ENCODE assay signal across 17 cellular contexts in the genomic region with DNA sequence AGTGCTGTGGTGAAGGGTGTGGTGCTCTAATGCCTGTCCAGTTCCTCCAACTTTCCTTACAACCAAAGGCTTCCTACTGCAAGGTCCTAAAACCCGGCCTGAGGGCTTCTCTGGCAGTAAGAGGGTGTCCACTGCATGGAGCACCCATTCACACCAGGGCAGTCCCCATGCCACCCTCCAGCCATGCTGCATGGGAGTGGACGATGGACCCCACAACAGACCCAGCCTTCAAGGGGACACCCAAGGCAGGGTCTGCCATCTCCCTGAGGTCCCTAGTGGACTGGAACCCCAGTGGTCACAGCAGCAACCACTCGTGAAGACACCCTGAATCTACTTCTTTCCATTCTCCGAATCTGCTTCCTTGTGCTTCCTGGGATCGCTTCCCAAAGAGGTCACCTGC.
DNase-seq lines count a peak whose midpoint lies in the region; ATAC-seq and TF ChIP-seq lines count a peak whose summit lies in the region.
"Had no signal": no experiment of that assay in that cellular context is flagged by ENCODE, and none has a peak within 500 bp of the region (broad histone marks: within the 10 kb centered on the region; RNA-seq: fewer than 3 reads in every experiment).

No MANE protein-coding gene starts in this region.

- H3K36me3 ChIP-seq in Peyer's patch, result no peaks in the 10 kb centered on the region
- H3K36me3 ChIP-seq in upper lobe of right lung, result no peaks in the 10 kb centered on the region
- H3K36me3 ChIP-seq: BLaER1 had no signal

- TF ChIP-seq CTCF in Peyer's patch (IDR thresholded peaks at IDR 0.05) (no peak), mesothelial cell of epicardium (IDR thresholded peaks at IDR 0.05; ENCODE audit: unreplicated experiment) (no peak), upper lobe of right lung (IDR thresholded peaks at IDR 0.05) (no peak)

- peak; percentile 31 for DNase-seq in activated CD8-positive, alpha-beta memory T cell treated with anti-CD3 and anti-CD28 coated beads, Interleukin-2, amount 10 ng/mL, durations not matched to agents 7 days and 5 days
- no peak for DNase-seq in activated CD8-positive, alpha-beta memory T cell treated with anti-CD3 and anti-CD28 coated beads, Interleukin-2, amount 50 U/mL, for 48 hours
- DNase-seq in Peyer's patch (peak in 2 of 3 donors; percentile 7 to 20), mesothelial cell of epicardium (ENCODE audit: low spot score in 2 of 2, unreplicated experiment in 2 of 2) (peak; percentile 3 to 10), upper lobe of right lung (peak; percentile 40), cortex of kidney (lab: John Stamatoyannopoulos, UW) (no peak)
- DNase-seq in activated naive CD4-positive, alpha-beta T cell (lab: John Stamatoyannopoulos, UW), result no peak
- no peak for DNase-seq in stimulated activated CD4-positive, alpha-beta T cell treated with anti-CD3 and anti-CD28 coated beads, Interleukin-4, amount 100 ng/mL, for 1 hour
- DNase-seq: 8988T; CD4-positive, alpha-beta memory T cell; DMS153; DMS79; GDM1; GM23248; HCEC 1CT had no signal

- no peaks in the 10 kb centered on the region for H3K4me1 ChIP-seq in Peyer's patch
- no peaks in the 10 kb centered on the region for H3K4me1 ChIP-seq in upper lobe of right lung

- no peak overlapping the region for H3K27ac Mint-ChIP-seq in activated CD8-positive, alpha-beta memory T cell treated with anti-CD3 and anti-CD28 coated beads, Interleukin-2, amount 10 ng/mL, durations not matched to agents 7 days and 5 days
- H3K27ac Mint-ChIP-seq in mesothelial cell of epicardium, result no peak overlapping the region
- H3K27ac Mint-ChIP-seq: CD14-positive monocyte; CD4-positive, alpha-beta memory T cell had no signal

- H3K9me3 ChIP-seq in Peyer's patch (peaks cover 0 to 4% (median 0%) of the 10 kb centered on the region in 4 donors), upper lobe of right lung (peaks cover 4% of the 10 kb centered on the region)

- H3K4me3 Mint-ChIP-seq in activated CD8-positive, alpha-beta memory T cell treated with anti-CD3 and anti-CD28 coated beads, Interleukin-2, amount 10 ng/mL, durations not matched to agents 7 days and 5 days, result no peak overlapping the region
- no peak overlapping the region for H3K4me3 Mint-ChIP-seq in mesothelial cell of epicardium
- H3K4me3 Mint-ChIP-seq: CD4-positive, alpha-beta memory T cell had no signal

- no peaks in the 10 kb centered on the region for H3K27me3 Mint-ChIP-seq in activated CD8-positive, alpha-beta memory T cell treated with anti-CD3 and anti-CD28 coated beads, Interleukin-2, amount 10 ng/mL, durations not matched to agents 7 days and 5 days
- peaks cover 20% of the 10 kb centered on the region for H3K27me3 Mint-ChIP-seq in mesothelial cell of epicardium (ENCODE audit: low read depth)
- H3K27me3 Mint-ChIP-seq: CD4-positive, alpha-beta memory T cell had no signal

- no peaks in the 10 kb centered on the region for H3K36me3 Mint-ChIP-seq in activated CD8-positive, alpha-beta memory T cell treated with anti-CD3 and anti-CD28 coated beads, Interleukin-2, amount 10 ng/mL, durations not matched to agents 7 days and 5 days
- no peaks in the 10 kb centered on the region for H3K36me3 Mint-ChIP-seq in mesothelial cell of epicardium
- H3K36me3 Mint-ChIP-seq: CD14-positive monocyte; CD4-positive, alpha-beta memory T cell had no signal

- H3K4me1 Mint-ChIP-seq in activated CD8-positive, alpha-beta memory T cell treated with anti-CD3 and anti-CD28 coated beads, Interleukin-2, amount 10 ng/mL, durations not matched to agents 7 days and 5 days, result no peaks in the 10 kb centered on the region
- H3K4me1 Mint-ChIP-seq in mesothelial cell of epicardium, result no peaks in the 10 kb centered on the region
- H3K4me1 Mint-ChIP-seq: CD14-positive monocyte; CD4-positive, alpha-beta memory T cell had no signal

- H3K4me3 ChIP-seq in Peyer's patch (no peak overlapping the region), upper lobe of right lung (no peak overlapping the region)
- H3K4me3 ChIP-seq: BLaER1, GM23248 had no signal

- ATAC-seq in activated CD8-positive, alpha-beta memory T cell treated with anti-CD3 and anti-CD28 coated beads, Interleukin-2, amount 10 ng/mL, durations not matched to agents 7 days and 5 days, result no peak
- ATAC-seq in upper lobe of right lung, result no peak

- intact Hi-C loops in upper lobe of right lung (cut with DNase I), result no loop called here

- CTCF ChIA-PET in activated CD8-positive, alpha-beta memory T cell treated with anti-CD3 and anti-CD28 coated beads, Interleukin-2, amount 10 ng/mL, durations not matched to agents 7 days and 5 days (lab: Charles Lee), result no interaction called here

- H3K27ac ChIP-seq in Peyer's patch, result no peak overlapping the region
- H3K27ac ChIP-seq in upper lobe of right lung, result no peak overlapping the region
- H3K27ac ChIP-seq: BLaER1, GM23248 had no signal

- no peaks in the 10 kb centered on the region for H3K27me3 ChIP-seq in Peyer's patch
- peaks cover 12% of the 10 kb centered on the region for H3K27me3 ChIP-seq in upper lobe of right lung

- no peak for TF ChIP-seq POLR2A in Peyer's patch (IDR thresholded peaks at IDR 0.05)

- H3K9me3 Mint-ChIP-seq in activated CD8-positive, alpha-beta memory T cell treated with anti-CD3 and anti-CD28 coated beads, Interleukin-2, amount 10 ng/mL, durations not matched to agents 7 days and 5 days (ENCODE audit: low read depth), result no peaks in the 10 kb centered on the region
- peaks cover 12% of the 10 kb centered on the region for H3K9me3 Mint-ChIP-seq in mesothelial cell of epicardium

Comparison
In these comparisons a context has a peak if more than half of its experiments do, and no peak if none do; other contexts are left out.
1. DNase-seq: peak in activated CD8-positive, alpha-beta memory T cell treated with anti-CD3 and anti-CD28 coated beads, Interleukin-2, amount 10 ng/mL, durations not matched to agents 7 days and 5 days (single experiment), Peyer's patch (2 of 3), mesothelial cell of epicardium (2 of 2) and upper lobe of right lung (single experiment); none in activated CD8-positive, alpha-beta memory T cell treated with anti-CD3 and anti-CD28 coated beads, Interleukin-2, amount 50 U/mL, for 48 hours (single experiment), cortex of kidney (single experiment), activated naive CD4-positive, alpha-beta T cell (0 of 4) and stimulated activated CD4-positive, alpha-beta T cell treated with anti-CD3 and anti-CD28 coated beads, Interleukin-4, amount 100 ng/mL, for 1 hour (single experiment).